8 cellular contexts compared by ENCODE assay signal in genomic region chr12:56080556-56081138, GRCh38. TPM values are rescaled to one million over a fixed set of nuclear protein-coding genes. Genes with fewer than 3 reads are reported as not detected.
DNase-seq lines count a peak whose midpoint lies in the region; ATAC-seq and TF ChIP-seq lines count a peak whose summit lies in the region.

No MANE protein-coding gene starts in this region.

- H3K56ac ChIP-seq in H9 (ENCODE audit: insufficient read length, low read depth, low read length) = no peak overlapping the region

- no peaks in the 10 kb centered on the region for H4K20me1 ChIP-seq in H9 (ENCODE audit: control insufficient read depth, insufficient read depth, insufficient read length)

- intact Hi-C loops in gastrocnemius medialis (cut with DNase I; ENCODE audit: low total_unique reads) = no loop called here
- intact Hi-C loops in tibial artery (cut with DNase I; ENCODE audit: low total_unique reads) = no loop called here

- H4K5ac ChIP-seq in H9 (ENCODE audit: insufficient read length, low read depth, low read length) = no peak overlapping the region

- no peak overlapping the region for H4K8ac ChIP-seq in H9 (replicated peaks; ENCODE audit: insufficient read length, low read depth, low read length)

- H2BK12ac ChIP-seq in H9 (ENCODE audit: insufficient read length, low read depth, low read length) = no peak overlapping the region

- H2BK120ac ChIP-seq in H9 (ENCODE audit: low read depth, low read length, poor library complexity, severe bottlenecking) = no peak overlapping the region

- H3K27me3 ChIP-seq in H9 (ENCODE audit: insufficient read depth, low read length) (no peaks in the 10 kb centered on the region; the same call in 1 of the 2 replicates), iPS DF 6.9 (ENCODE audit: control insufficient read depth, insufficient read depth, low read length) (no peaks in the 10 kb centered on the region), gastrocnemius medialis (peaks cover 10 to 24% (median 12%) of the 10 kb centered on the region in 3 donors), tibial artery (peaks cover 0 to 6% of the 10 kb centered on the region in 2 donors)

- H3K4me3 Mint-ChIP-seq in H9 = peak overlapping the region; percentile 83 to 93

- DNase-seq in H9 = peak; percentile 75
- no peak for DNase-seq in iPS DF 6.9 (ENCODE audit: low read depth, low spot score)
- DNase-seq in gastrocnemius medialis = no peak
- no peak for DNase-seq in activated CD4-positive, CD25-positive, alpha-beta regulatory T cell treated with anti-CD3 and anti-CD28 coated beads, Interleukin-2, amount 50 U/mL, for 72 hours
- DNase-seq in tibial artery = no peak

- in situ Hi-C loops in gastrocnemius medialis (cut with MboI; ENCODE audit: low sequenced_read_pairs in 4 of 4) = no loop called here

- H2BK5ac ChIP-seq in H9 (ENCODE audit: insufficient read length, low read length) = no peak overlapping the region

- no peak overlapping the region for H2BK15ac ChIP-seq in H9 (ENCODE audit: low read depth, low read length)

- no peaks in the 10 kb centered on the region for H3K27me3 Mint-ChIP-seq in H9 (ENCODE audit: low read depth)

- H3T11ph ChIP-seq in H9 (ENCODE audit: low read length) = no peak overlapping the region

- H3K4me3 ChIP-seq in WI38 (ENCODE audit: low read depth, low read length) (peak overlapping the region; percentile 70), iPS DF 6.9 (ENCODE audit: low read length) (peak overlapping the region; percentile 70), gastrocnemius medialis (peak overlapping the region in 3 of 4 donors; percentile 54 to 59 (median 57)), tibial artery (peak overlapping the region in 1 of 2 donors; percentile 64)

- H3K79me2 ChIP-seq in H9 (ENCODE audit: insufficient read depth, low read length) = peaks cover 7% of the 10 kb centered on the region; the same call in 1 of the 2 replicates

- peak overlapping the region; percentile 66 for H3K18ac ChIP-seq in H9 (ENCODE audit: insufficient read length, low read depth, low read length)

- H3K79me1 ChIP-seq in H9 (ENCODE audit: insufficient read depth, low read depth, low read length, poor library complexity, severe bottlenecking) = no peaks in the 10 kb centered on the region

- H3K36me3 Mint-ChIP-seq in H9 (ENCODE audit: insufficient read depth in 1 of 3, low read depth in 3 of 3) = peaks cover 8 to 21% (median 19%) of the 10 kb centered on the region in 3 experiments

- H3K4ac ChIP-seq in H9 (ENCODE audit: low read depth, low read length) = no peak overlapping the region

- TF ChIP-seq CTCF in H9 (conservative IDR thresholded peaks at IDR 0.05) = peak; percentile 27; the same call in 2 of the 3 replicates
- no peak for TF ChIP-seq CTCF in WI38 (IDR thresholded peaks at IDR 0.05; ENCODE audit: low read depth, low read length)
- TF ChIP-seq CTCF in gastrocnemius medialis (IDR thresholded peaks at IDR 0.05 in 4 of 5, conservative IDR thresholded peaks at IDR 0.05 in 1 of 5) = no peak
- no peak for TF ChIP-seq CTCF in tibial artery (IDR thresholded peaks at IDR 0.05)

- H3K23ac ChIP-seq in H9 (ENCODE audit: insufficient read length, low read depth, low read length) = no peak overlapping the region

- H2AK5ac ChIP-seq in H9 (ENCODE audit: insufficient read length, low read length) = no peak overlapping the region

- H3K9me3 Mint-ChIP-seq in H9 = peaks cover 3% of the 10 kb centered on the region in 2 experiments; a peak in 4 of 5 replicates

- H3K4me1 Mint-ChIP-seq in H9 = peaks cover 19 to 22% of the 10 kb centered on the region in 2 experiments

- no peak for ATAC-seq in gastrocnemius medialis
- ATAC-seq in GM21528 (IDR thresholded peaks at IDR 0.05; ENCODE audit: low FRiP score, unreplicated experiment) = no peak
- ATAC-seq in HG02938 (IDR thresholded peaks at IDR 0.05; ENCODE audit: unreplicated experiment) = no peak

- H3K14ac ChIP-seq in H9 (ENCODE audit: insufficient read depth, low read length) = peak overlapping the region; percentile 74

- H3K4me1 ChIP-seq in H9 (ENCODE audit: insufficient read depth, low read length) (0 out of 2 replicates have a peak, but pooled peaks cover 4% of the 10 kb centered on the region), iPS DF 6.9 (ENCODE audit: control insufficient read depth, insufficient read depth, low read length) (0 out of 2 replicates have a peak, but pooled peaks cover 2% of the 10 kb centered on the region), gastrocnemius medialis (peaks cover 3 to 19% of the 10 kb centered on the region in 2 donors), tibial artery (peaks cover 0 to 22% (median 9%) of the 10 kb centered on the region in 4 donors)

- no peak for TF ChIP-seq POLR2A in gastrocnemius medialis (IDR thresholded peaks at IDR 0.05)

- peak overlapping the region; percentile 0 for H4K91ac ChIP-seq in H9 (ENCODE audit: insufficient read length, low read depth, low read length)

- no peak overlapping the region for H3K27ac ChIP-seq in H9 (ENCODE audit: insufficient read length, low read depth, low read length)
- no peak overlapping the region for H3K27ac ChIP-seq in iPS DF 6.9 (ENCODE audit: low read length)
- H3K27ac ChIP-seq in gastrocnemius medialis = no peak overlapping the region
- no peak overlapping the region for H3K27ac ChIP-seq in tibial artery

- H3K36me3 ChIP-seq in iPS DF 6.9 (ENCODE audit: control insufficient read depth, insufficient read depth, low read length) (peaks cover 6% of the 10 kb centered on the region; the same call in 1 of the 2 replicates), gastrocnemius medialis (no peaks in the 10 kb centered on the region), tibial artery (no peaks in the 10 kb centered on the region)

- H3K4me2 ChIP-seq in H9 (ENCODE audit: insufficient read depth, insufficient read length, low read length) = peak overlapping the region; percentile 57

- H3K9me3 ChIP-seq in H9 (ENCODE audit: control insufficient read depth, low read depth, low read length) (no peaks in the 10 kb centered on the region), iPS DF 6.9 (ENCODE audit: control insufficient read depth, insufficient read depth, low read length) (no peaks in the 10 kb centered on the region), gastrocnemius medialis (no peaks in the 10 kb centered on the region), tibial artery (no peaks in the 10 kb centered on the region)

- WGBS in H9 (ENCODE audit: extremely low coverage, insufficient read length, low lambda C conversion rate) = no CpG with 5 or more reads among the region's 20 CpGs
- WGBS in iPS DF 6.9 (ENCODE audit: insufficient coverage, insufficient read length) = no CpG with 5 or more reads among the region's 20 CpGs

- peak overlapping the region in 2 of 3 experiments; percentile 39 to 95; a peak in 5 of 7 replicates for H3K27ac Mint-ChIP-seq in H9

- peak overlapping the region; percentile 82 for H3K9ac ChIP-seq in H9 (ENCODE audit: extremely low read depth, insufficient read length, low read length)

- H2BK20ac ChIP-seq in H9 (ENCODE audit: low read depth, low read length, poor library complexity, severe bottlenecking) = no peak overlapping the region

- H3K23me2 ChIP-seq in H9 (ENCODE audit: insufficient read length, low read depth, low read length, poor library complexity, severe bottlenecking) = peaks cover 13% of the 10 kb centered on the region

- no peak overlapping the region for H2AFZ ChIP-seq in H9 (ENCODE audit: low read length)

RNA-seq across cellular contexts. Expression of gene ERBB3, which starts 0.7 kb away (rescaled TPM):
- 51.2 and 56.5 TPM in 2 replicates for total RNA-seq in H9 (2021)
- 1 to 10 TPM in 3 of 4 donors, under 1 TPM in 1; 0.15 to 2.1 (median 1.1) TPM for total RNA-seq in gastrocnemius medialis

RNA-seq across cellular contexts. Expression of gene PA2G4, which starts 23.7 kb away (rescaled TPM):
- total RNA-seq in H9 (2021) (248 TPM in 2 replicates), gastrocnemius medialis (100 to 1,000 TPM; 109 to 204 (median 127) TPM)

RNA-seq across cellular contexts. Expression of gene RPL41, which starts 35.8 kb away (rescaled TPM):
- total RNA-seq in H9 (2021) (4,637 and 4,685 TPM in 2 replicates), gastrocnemius medialis (1,000 to 10,000 TPM; 1,323 to 2,217 (median 1,977) TPM)

RNA-seq across cellular contexts. Expression of gene ZC3H10, which starts 37.4 kb away (rescaled TPM):
- total RNA-seq in H9 (2021) (8.9 and 9.4 TPM in 2 replicates), gastrocnemius medialis (1 to 10 TPM; 3.1 to 9.1 (median 3.7) TPM)

RNA-seq across cellular contexts. Expression of gene RPS26, which starts 38.9 kb away (rescaled TPM):
- 51.9 and 53.5 TPM in 2 replicates for total RNA-seq in H9 (2021)
- 1,000 to 10,000 TPM in 2 of 4 donors, 100 to 1,000 TPM in 2; 618 to 1,648 (median 1,209) TPM for total RNA-seq in gastrocnemius medialis

Comparison
In these comparisons a context has a peak if more than half of its experiments do, and no peak if none do; other contexts are left out.
1. RNA of gene ERBB3, which starts 0.7 kb away (total RNA-seq): 51.2 to 56.5 TPM in H9; 0.15 to 2.1 TPM in gastrocnemius medialis; every median in the first group is over 10 times any median in the second.